13 cellular contexts compared by ENCODE assay signal in the genomic region with DNA sequence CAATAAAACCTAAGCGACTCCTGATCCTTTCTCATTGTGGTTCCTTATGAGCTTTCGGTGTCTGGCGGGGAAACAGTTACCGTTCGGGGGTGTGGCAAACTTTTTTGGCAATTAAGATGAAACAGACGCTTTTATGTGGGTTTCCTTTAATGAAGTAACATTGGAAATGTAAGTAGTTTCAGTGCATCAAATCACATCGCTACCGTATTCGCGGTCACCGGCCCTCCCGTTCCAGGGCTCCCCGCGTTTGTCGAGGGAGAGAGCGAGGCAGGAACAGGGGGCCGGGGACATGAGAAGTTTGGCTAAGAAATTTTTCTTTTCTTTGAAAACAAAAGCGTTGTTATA. TPM values are rescaled to one million over a fixed set of nuclear protein-coding genes. Genes with fewer than 3 reads are reported as not detected.
DNase-seq lines count a peak whose midpoint lies in the region; ATAC-seq and TF ChIP-seq lines count a peak whose summit lies in the region.
"Had no signal": no experiment of that assay in that cellular context is flagged by ENCODE, and none has a peak within 500 bp of the region (broad histone marks: within the 10 kb centered on the region; RNA-seq: fewer than 3 reads in every experiment).

No MANE protein-coding gene starts in this region.

- H3K4me3 ChIP-seq in Caco-2 (ENCODE audit: low read depth, low read length) (no peak overlapping the region), HUES6 (ENCODE audit: low read depth, low read length) (peak overlapping the region; percentile 81), esophagus muscularis mucosa (peak overlapping the region in 2 of 4 donors; percentile 33 to 36), osteoblast (ENCODE audit: insufficient read depth, low read length) (no peak overlapping the region), OCI-LY7 (ENCODE audit: low read depth, low read length, poor library complexity, severe bottlenecking) (no peak overlapping the region)

- H3K9me2 ChIP-seq in OCI-LY7 (ENCODE audit: insufficient read depth, low read length) = no peaks in the 10 kb centered on the region

- peaks cover 25% of the 10 kb centered on the region for H3K4me1 Mint-ChIP-seq in Caco-2 (ENCODE audit: low read depth, unreplicated experiment)

- H3K79me2 ChIP-seq in osteoblast (ENCODE audit: insufficient read depth, low read length) = peaks cover 3% of the 10 kb centered on the region
- no peaks in the 10 kb centered on the region for H3K79me2 ChIP-seq in OCI-LY7 (ENCODE audit: insufficient read depth, low read depth, low read length)

- H3K4me1 ChIP-seq in Caco-2 (peaks cover 15% of the 10 kb centered on the region), HUES6 (ENCODE audit: control insufficient read depth, insufficient read depth, low read length) (peaks cover 32% of the 10 kb centered on the region), esophagus muscularis mucosa (peaks cover 24 to 66% (median 59%) of the 10 kb centered on the region in 4 donors), osteoblast (ENCODE audit: insufficient read depth, low read length) (peaks cover 26% of the 10 kb centered on the region), OCI-LY7 (ENCODE audit: insufficient read depth, low read length, poor library complexity, severe bottlenecking) (no peaks in the 10 kb centered on the region)

- 14% methylated on average over 18 of the region's 18 CpGs for WGBS in esophagus muscularis mucosa

- TF ChIP-seq CTCF in Caco-2 (IDR thresholded peaks at IDR 0.05; ENCODE audit: insufficient read depth in 1 of 2, low read depth in 1 of 2, low read length in 1 of 2, severe bottlenecking in 1 of 2, unreplicated experiment in 1 of 2) = no peak
- TF ChIP-seq CTCF in esophagus muscularis mucosa (IDR thresholded peaks at IDR 0.05) = no peak
- TF ChIP-seq CTCF in osteoblast (IDR thresholded peaks at IDR 0.05; ENCODE audit: extremely low read depth, low read depth, low read length) = no peak
- TF ChIP-seq CTCF in OCI-LY7 (conservative IDR thresholded peaks at IDR 0.05; ENCODE audit: low read length) = no peak

- peak overlapping the region; percentile 85 for H3K4me3 Mint-ChIP-seq in Caco-2 (ENCODE audit: unreplicated experiment)

- H3K27ac Mint-ChIP-seq in Caco-2 (ENCODE audit: unreplicated experiment) = no peak overlapping the region
- H3K27ac Mint-ChIP-seq: natural killer cell had no signal

- peaks cover 11% of the 10 kb centered on the region for H3K9me3 Mint-ChIP-seq in Caco-2 (ENCODE audit: unreplicated experiment)
- H3K9me3 Mint-ChIP-seq: natural killer cell had no signal

- H3K36me3 Mint-ChIP-seq in Caco-2 (ENCODE audit: insufficient read depth, unreplicated experiment) = peaks cover 13% of the 10 kb centered on the region
- H3K36me3 Mint-ChIP-seq: natural killer cell had no signal

- DNase-seq in Caco-2 = no peak
- peak; percentile 55 for DNase-seq in esophagus muscularis mucosa (ENCODE audit: extremely low spot score)
- no peak for DNase-seq in osteoblast (ENCODE audit: insufficient read length, low spot score, missing footprints)
- DNase-seq in OCI-LY7 (ENCODE audit: low spot score) = no peak
- no peak for DNase-seq in D341Med (ENCODE audit: low spot score)
- DNase-seq: foreskin melanocyte, natural killer cell, NCI-H1092, NCI-H226 had no signal

- BruUV-seq in Caco-2 (replicated peaks; lab: Mats Ljungman, UMichigan) (no TSS peak), OCI-LY7 (replicated peaks; lab: Mats Ljungman, UMichigan) (no TSS peak)

- no peaks in the 10 kb centered on the region for H4K20me1 ChIP-seq in osteoblast (ENCODE audit: insufficient read depth, low read length)
- H4K20me1 ChIP-seq in OCI-LY7 (ENCODE audit: insufficient read depth, low read length) = no peaks in the 10 kb centered on the region

- H2AFZ ChIP-seq in osteoblast (ENCODE audit: low read length) = no peak overlapping the region
- H2AFZ ChIP-seq in OCI-LY7 (ENCODE audit: low read length) = no peak overlapping the region

- ATAC-seq in HG02970 (IDR thresholded peaks at IDR 0.05; ENCODE audit: low FRiP score, unreplicated experiment) (no peak), GM18502 (IDR thresholded peaks at IDR 0.05; ENCODE audit: poor library complexity, unreplicated experiment) (no peak)
- ATAC-seq: natural killer cell, SK-N-SH treated with all-trans-retinoic acid at 6 μM for 48 hours had no signal

- TF ChIP-seq EP300 in esophagus muscularis mucosa (IDR thresholded peaks at IDR 0.05) = no peak

- H3K27ac ChIP-seq in HUES6 (ENCODE audit: low read depth, low read length) = no peak overlapping the region; the same call in 1 of the 2 replicates
- no peak overlapping the region for H3K27ac ChIP-seq in esophagus muscularis mucosa (replicated peaks in 1 of 4)
- H3K27ac ChIP-seq in osteoblast (ENCODE audit: low read depth, low read length) = no peak overlapping the region
- H3K27ac ChIP-seq in OCI-LY7 (ENCODE audit: low read depth, low read length, poor library complexity, severe bottlenecking) = no peak overlapping the region

- CTCF ChIA-PET in Caco-2 (lab: Charles Lee) = no interaction called here
- CTCF ChIA-PET in OCI-LY7 (lab: Charles Lee; ENCODE audit: unreplicated experiment) = no interaction called here

- intact Hi-C loops in Caco-2 (cut with micrococcal nuclease; ENCODE audit: unreplicated experiment) = no loop called here
- intact Hi-C loops in esophagus muscularis mucosa (cut with DNase I) = no loop called here
- intact Hi-C loops in OCI-LY7 (cut with micrococcal nuclease; ENCODE audit: unreplicated experiment) = no loop called here

- H3K9ac ChIP-seq in HUES6 (ENCODE audit: low read length) = peak overlapping the region; percentile 38

- POLR2A ChIA-PET in Caco-2 (lab: Charles Lee) (no interaction called here), OCI-LY7 (lab: Charles Lee) (no interaction called here)

- H3K4me2 ChIP-seq in osteoblast (ENCODE audit: insufficient read depth, low read length) (peak overlapping the region; percentile 89), OCI-LY7 (ENCODE audit: low read length) (no peak overlapping the region)

- no peaks in the 10 kb centered on the region for H3K27me3 Mint-ChIP-seq in Caco-2 (ENCODE audit: insufficient read depth, unreplicated experiment)

- TF ChIP-seq POLR2A in esophagus muscularis mucosa (IDR thresholded peaks at IDR 0.05; ENCODE audit: low read depth) = no peak

- H3K36me3 ChIP-seq in Caco-2 (ENCODE audit: control insufficient read depth, insufficient read depth, low read length) (no peaks in the 10 kb centered on the region), HUES6 (ENCODE audit: control insufficient read depth, insufficient read depth, low read length) (no peaks in the 10 kb centered on the region), esophagus muscularis mucosa (no peaks in the 10 kb centered on the region), osteoblast (ENCODE audit: insufficient read depth, low read length) (no peaks in the 10 kb centered on the region), OCI-LY7 (ENCODE audit: insufficient read depth, low read length) (no peaks in the 10 kb centered on the region)

- H3K27me3 ChIP-seq in Caco-2 (replicated peaks; ENCODE audit: control insufficient read depth, insufficient read depth, low read length) (no peaks in the 10 kb centered on the region), HUES6 (ENCODE audit: control insufficient read depth, insufficient read depth, low read length) (peaks cover 68% of the 10 kb centered on the region), esophagus muscularis mucosa (peaks cover 0 to 98% (median 64%) of the 10 kb centered on the region in 4 donors), osteoblast (ENCODE audit: insufficient read depth, low read length) (no peaks in the 10 kb centered on the region)

- no peaks in the 10 kb centered on the region for H3K9me3 ChIP-seq in Caco-2
- peaks cover 3% of the 10 kb centered on the region; the same call in 1 of the 2 replicates for H3K9me3 ChIP-seq in HUES6 (ENCODE audit: control insufficient read depth, insufficient read depth, low read depth, low read length)
- H3K9me3 ChIP-seq in esophagus muscularis mucosa = no peaks in the 10 kb centered on the region
- H3K9me3 ChIP-seq in osteoblast (ENCODE audit: low read depth, low read length) = no peaks in the 10 kb centered on the region
- H3K9me3 ChIP-seq in OCI-LY7 (ENCODE audit: low read length) = no peaks in the 10 kb centered on the region

RNA-seq across cellular contexts. Expression of a gene that starts 3.9 kb away (rescaled TPM):
- total RNA-seq in Caco-2 (2022) (43.6 and 44.1 TPM in 2 replicates), esophagus muscularis mucosa (under 1 TPM in 2 of 4 donors, not detected in 2; 0.17 to 0.26 TPM), osteoblast (5.3 and 7.2 TPM in 2 replicates), OCI-LY7 (2022) (not detected in 2 replicates)
- total RNA-seq in OCI-LY7 (2014; rRNA removed; shearing (Covaris generic)) = not detected in 2 replicates
- total RNA-seq: natural killer cell had no signal
